20 cellular contexts compared by ENCODE assay signal in the genomic region with DNA sequence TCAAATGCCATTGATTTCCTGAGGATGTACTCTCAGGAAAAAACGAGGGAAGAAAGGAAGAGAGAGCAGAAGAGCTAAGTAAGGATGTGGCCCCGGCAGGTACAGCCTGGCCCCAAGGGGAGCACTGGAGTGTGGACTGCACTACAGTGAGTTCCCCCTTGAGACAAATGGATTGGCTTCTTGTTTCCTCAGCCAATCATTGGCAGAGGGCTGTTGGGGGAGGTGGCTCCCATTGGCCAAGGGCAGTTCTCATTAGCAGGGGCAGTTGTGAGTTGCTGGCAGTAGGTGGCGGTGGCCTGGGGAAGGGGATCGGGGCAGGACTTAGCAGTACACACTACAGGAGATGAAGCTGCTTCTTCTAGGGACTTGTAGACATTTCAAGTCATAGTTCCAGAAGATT. TPM values are rescaled to one million over a fixed set of nuclear protein-coding genes. Genes with fewer than 3 reads are reported as not detected.
"Had no signal": no experiment of that assay in that cellular context is flagged by ENCODE, and none has a peak within 500 bp of the region (broad histone marks: within the 10 kb centered on the region; RNA-seq: fewer than 3 reads in every experiment).

No MANE protein-coding gene starts in this region.

- ATAC-seq: activated CD8-positive, alpha-beta memory T cell treated with anti-CD3 and anti-CD28 coated beads, Interleukin-2, amount 10 ng/mL, durations not matched to agents 7 days and 5 days; activated naive CD8-positive, alpha-beta T cell treated with anti-CD3 and anti-CD28 coated beads, Interleukin-2, amount 50 U/mL, for 24 hours; effector memory CD8-positive, alpha-beta T cell; heart right ventricle; sciatic nerve had no signal

- H3K4me3 Mint-ChIP-seq: activated CD4-positive, alpha-beta memory T cell treated with anti-CD3 and anti-CD28 coated beads for 36 hours; activated CD8-positive, alpha-beta memory T cell treated with anti-CD3 and anti-CD28 coated beads, Interleukin-2, amount 10 ng/mL, durations not matched to agents 7 days and 5 days; activated naive CD4-positive, alpha-beta T cell treated with anti-CD3 and anti-CD28 coated beads for 36 hours; activated naive CD8-positive, alpha-beta T cell treated with anti-CD3 and anti-CD28 coated beads, Interleukin-2, amount 50 U/mL, for 24 hours; effector memory CD8-positive, alpha-beta T cell; neural crest cell; stimulated activated naive CD8-positive, alpha-beta T cell treated with anti-CD3 and anti-CD28 coated beads, Interleukin-15, Interleukin-2, amounts not matched to agents 100 ng/mL and 50 ng/mL, for 24 hours had no signal

- H3K9me3 Mint-ChIP-seq: effector memory CD8-positive, alpha-beta T cell; neural crest cell had no signal

- H3K27ac Mint-ChIP-seq: activated CD4-positive, alpha-beta memory T cell treated with anti-CD3 and anti-CD28 coated beads for 36 hours; activated CD8-positive, alpha-beta memory T cell treated with anti-CD3 and anti-CD28 coated beads, Interleukin-2, amount 10 ng/mL, durations not matched to agents 7 days and 5 days; activated naive CD4-positive, alpha-beta T cell treated with anti-CD3 and anti-CD28 coated beads for 36 hours; activated naive CD8-positive, alpha-beta T cell treated with anti-CD3 and anti-CD28 coated beads, Interleukin-2, amount 50 U/mL, for 24 hours; activated T-helper 2 cell treated with anti-CD3 and anti-CD28 coated beads, Interferon-gamma antibody, Interleukin-2, Interleukin-4, amounts not matched to agents 10 μg/mL and 5 μg/mL and 100 μg/mL, durations not matched to agents 14 hours and 24 hours and 36 hours; effector memory CD8-positive, alpha-beta T cell; stimulated activated naive CD8-positive, alpha-beta T cell treated with anti-CD3 and anti-CD28 coated beads, Interleukin-15, Interleukin-2, amounts not matched to agents 100 ng/mL and 50 ng/mL, for 24 hours had no signal

- DNase-seq: activated CD4-positive, alpha-beta memory T cell treated with anti-CD3 and anti-CD28 coated beads for 36 hours; activated CD8-positive, alpha-beta memory T cell treated with anti-CD3 and anti-CD28 coated beads, Interleukin-2, amount 10 ng/mL, durations not matched to agents 7 days and 5 days; activated naive CD4-positive, alpha-beta T cell treated with anti-CD3 and anti-CD28 coated beads for 36 hours; activated naive CD8-positive, alpha-beta T cell treated with anti-CD3 and anti-CD28 coated beads, Interleukin-2, amount 50 U/mL, for 24 hours; activated T-cell treated with anti-CD3 and anti-CD28 coated beads, Interleukin-2, amount 50 U/mL, for 1 hour; aorta; effector memory CD8-positive, alpha-beta T cell; heart right ventricle; islet precursor cell; midbrain; trophoblast cell had no signal

- H3K27me3 Mint-ChIP-seq: activated CD4-positive, alpha-beta memory T cell treated with anti-CD3 and anti-CD28 coated beads for 36 hours; activated CD8-positive, alpha-beta memory T cell treated with anti-CD3 and anti-CD28 coated beads, Interleukin-2, amount 10 ng/mL, durations not matched to agents 7 days and 5 days; activated naive CD8-positive, alpha-beta T cell treated with anti-CD3 and anti-CD28 coated beads, Interleukin-2, amount 50 U/mL, for 24 hours; effector memory CD8-positive, alpha-beta T cell; stimulated activated naive CD8-positive, alpha-beta T cell treated with anti-CD3 and anti-CD28 coated beads, Interleukin-15, Interleukin-2, amounts not matched to agents 100 ng/mL and 50 ng/mL, for 24 hours had no signal

- H3K36me3 Mint-ChIP-seq: activated CD4-positive, alpha-beta memory T cell treated with anti-CD3 and anti-CD28 coated beads for 36 hours; activated CD8-positive, alpha-beta memory T cell treated with anti-CD3 and anti-CD28 coated beads, Interleukin-2, amount 10 ng/mL, durations not matched to agents 7 days and 5 days had no signal

- H3K4me1 Mint-ChIP-seq: activated CD8-positive, alpha-beta memory T cell treated with anti-CD3 and anti-CD28 coated beads, Interleukin-2, amount 10 ng/mL, durations not matched to agents 7 days and 5 days; activated naive CD8-positive, alpha-beta T cell treated with anti-CD3 and anti-CD28 coated beads, Interleukin-2, amount 50 U/mL, for 24 hours; neural crest cell had no signal

RNA-seq across cellular contexts. Expression of a gene that starts 55.4 kb away (rescaled TPM):
- total RNA-seq: activated CD4-positive, alpha-beta memory T cell treated with anti-CD3 and anti-CD28 coated beads for 36 hours; activated CD8-positive, alpha-beta memory T cell treated with anti-CD3 and anti-CD28 coated beads, Interleukin-2, amount 10 ng/mL, durations not matched to agents 7 days and 5 days; activated naive CD4-positive, alpha-beta T cell treated with anti-CD3 and anti-CD28 coated beads for 36 hours; activated T-helper 2 cell treated with anti-CD3 and anti-CD28 coated beads, Interferon-gamma antibody, Interleukin-2, Interleukin-4, amounts not matched to agents 10 μg/mL and 5 μg/mL and 100 μg/mL, durations not matched to agents 14 hours and 24 hours and 36 hours; aorta; fibroblast of lung; frontal cortex; heart right ventricle; myocyte; neural crest cell; osteoblast; pulmonary artery endothelial cell; sciatic nerve had no signal
